In the genomic region with DNA sequence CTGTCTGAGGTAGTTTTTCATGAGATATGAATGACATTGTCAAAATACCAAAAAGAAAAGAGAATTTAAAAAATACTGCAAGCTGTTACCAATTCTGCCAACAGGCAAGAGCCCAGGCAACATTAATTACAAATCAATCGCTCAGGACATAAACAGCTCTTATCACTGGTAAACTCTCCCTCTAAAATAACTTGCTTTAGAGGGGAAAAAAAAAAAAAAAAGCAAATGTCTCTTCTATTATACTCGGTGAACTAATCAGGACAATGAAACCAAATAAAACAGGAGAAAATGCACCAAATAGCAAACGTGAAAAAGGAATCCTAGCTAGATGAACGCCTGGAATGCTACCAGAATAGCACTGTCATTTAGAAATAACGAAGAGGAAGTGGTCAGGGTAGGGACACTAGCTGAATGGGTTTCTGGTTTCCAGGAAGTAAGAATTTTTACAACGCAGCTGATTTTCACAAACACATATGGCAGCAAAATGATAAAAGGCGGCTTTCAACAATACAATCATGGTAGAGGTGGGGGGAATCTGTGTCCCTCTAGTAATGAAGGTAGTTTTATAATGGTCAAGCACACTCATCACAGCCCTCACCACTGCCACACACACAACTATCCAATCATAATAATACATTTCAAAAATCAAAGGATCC, we compare ENCODE assay signal across 9 cellular contexts.
DNase-seq lines count a peak whose midpoint lies in the region; ATAC-seq, FAIRE-seq and TF ChIP-seq lines count a peak whose summit lies in the region.
"Had no signal": no experiment of that assay in that cellular context is flagged by ENCODE, and none has a peak within 500 bp of the region (broad histone marks: within the 10 kb centered on the region; RNA-seq: fewer than 3 reads in every experiment).

No MANE protein-coding gene starts in this region.

- no peaks in the 10 kb centered on the region for H3K9me3 ChIP-seq in pancreas

- FAIRE-seq in pancreas (lab: Jason Lieb, UNC): no peak
- FAIRE-seq: A204.1 had no signal

- DNase-seq in NCI-H2227 treated with DMSO at 0.1 percent for 48 hours (lab: John Stamatoyannopoulos, UW) (peak; percentile 3), NCI-H2227 (lab: John Stamatoyannopoulos, UW; ENCODE audit: unreplicated experiment) (no peak), LHCN-M2 (ENCODE audit: low read depth) (peak; percentile 21), pancreas (no peak), head of caudate nucleus (no peak), D341Med (ENCODE audit: low spot score) (no peak), H7 (no peak)
- no peak for DNase-seq in central memory CD8-positive, alpha-beta T cell (ENCODE audit: low spot score in 2 of 2)

- peak; percentile 46 for ATAC-seq in central memory CD8-positive, alpha-beta T cell (replicated peaks; ENCODE audit: extremely low read depth, poor library complexity, severe bottlenecking)
- ATAC-seq in pancreas: peak in 3 of 4 donors; percentile 58 to 77 (median 70)

- H3K4me3 ChIP-seq in pancreas (no peak overlapping the region), H7 (ENCODE audit: insufficient read depth, low read depth, low read length) (no peak overlapping the region)

- H3K36me3 ChIP-seq in pancreas (no peaks in the 10 kb centered on the region), H7 (replicated peaks; ENCODE audit: control insufficient read depth, insufficient read depth, low read length) (no peaks in the 10 kb centered on the region)

- H3K4me3 Mint-ChIP-seq in central memory CD8-positive, alpha-beta T cell: peak overlapping the region; percentile 69

- H3K27ac ChIP-seq in pancreas: peak overlapping the region in 1 of 4 donors; percentile 31

- WGBS in pancreas, 2 donors: 47 to 53% methylated on average over 7 of the region's 7 CpGs

- peaks cover 2% of the 10 kb centered on the region for H3K36me3 Mint-ChIP-seq in central memory CD8-positive, alpha-beta T cell (ENCODE audit: insufficient read depth)

- H3K4me1 ChIP-seq in pancreas: peaks cover 0 to 4% (median 0%) of the 10 kb centered on the region in 3 donors

- H3K27me3 ChIP-seq in pancreas (no peaks in the 10 kb centered on the region), H7 (ENCODE audit: control insufficient read depth, insufficient read depth, low read length) (no peaks in the 10 kb centered on the region)

- no peak for TF ChIP-seq CTCF in pancreas (IDR thresholded peaks at IDR 0.05)

- H3K27ac Mint-ChIP-seq in central memory CD8-positive, alpha-beta T cell (ENCODE audit: low read depth): peak overlapping the region; percentile 48

- peaks cover 30% of the 10 kb centered on the region for H3K4me1 Mint-ChIP-seq in central memory CD8-positive, alpha-beta T cell

- no peaks in the 10 kb centered on the region for H3K27me3 Mint-ChIP-seq in central memory CD8-positive, alpha-beta T cell

- intact Hi-C loops in pancreas (cut with DNase I) (no loop called here), head of caudate nucleus (cut with DNase I) (no loop called here)

- peaks cover 3% of the 10 kb centered on the region for H3K9me3 Mint-ChIP-seq in central memory CD8-positive, alpha-beta T cell

Comparison
In these comparisons a context has a peak if more than half of its experiments do, and no peak if none do; other contexts are left out.
1. DNase-seq: peak in NCI-H2227 treated with DMSO at 0.1 percent for 48 hours (single experiment) and LHCN-M2 (single experiment); none in NCI-H2227 (single experiment), central memory CD8-positive, alpha-beta T cell (0 of 2), pancreas (0 of 6), head of caudate nucleus (0 of 42), D341Med (single experiment) and H7 (single experiment).